Comparison of ENCODE assay signal across 8 cellular contexts in the genomic region with DNA sequence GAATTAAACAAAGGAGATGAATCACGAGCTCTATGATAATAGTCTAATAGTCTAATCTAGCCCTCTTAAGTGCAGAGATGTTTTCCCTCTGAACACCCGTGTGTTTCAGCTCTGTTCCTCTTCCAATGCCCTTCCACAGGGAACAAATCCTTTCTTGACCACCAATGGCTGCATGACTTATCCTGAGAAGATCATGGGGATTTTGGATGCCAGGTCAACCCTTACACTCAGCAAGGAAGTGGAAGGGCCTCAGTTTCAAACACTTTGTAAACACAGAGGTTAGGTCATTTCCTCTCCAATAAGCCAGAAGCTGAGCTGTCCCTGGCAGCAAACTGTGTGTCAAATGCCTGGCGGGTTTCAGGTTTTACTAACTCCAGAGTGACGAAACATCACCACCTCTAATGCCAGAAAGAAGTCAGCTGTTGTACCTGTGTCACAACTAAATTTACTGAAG.
DNase-seq lines count a peak whose midpoint lies in the region; ATAC-seq and TF ChIP-seq lines count a peak whose summit lies in the region.

No MANE protein-coding gene starts in this region.

- H3K27me3 ChIP-seq in right cardiac atrium (ENCODE audit: control insufficient read depth, insufficient read depth) (no peaks in the 10 kb centered on the region), suprapubic skin (no peaks in the 10 kb centered on the region)

- H3K4me3 ChIP-seq in right cardiac atrium (ENCODE audit: low read length) (no peak overlapping the region), suprapubic skin (no peak overlapping the region)

- H3K4me3 Mint-ChIP-seq in activated T-helper 17 cell treated with anti-CD3 and anti-CD28 coated beads, Interleukin-2, amount 50 U/mL, for 72 hours = no peak overlapping the region

- no peak for TF ChIP-seq POLR2A in suprapubic skin (IDR thresholded peaks at IDR 0.05)

- TF ChIP-seq CTCF in suprapubic skin (IDR thresholded peaks at IDR 0.05) = no peak

- H3K9me3 ChIP-seq in right cardiac atrium (ENCODE audit: control insufficient read depth, low read length) (no peaks in the 10 kb centered on the region), suprapubic skin (no peaks in the 10 kb centered on the region)

- WGBS in right cardiac atrium = 16% methylated on average over 4 of the region's 4 CpGs
- 42% methylated on average over 4 of the region's 4 CpGs for WGBS in suprapubic skin

- peak; percentile 33 for DNase-seq in stimulated activated CD4-positive, alpha-beta T cell treated with anti-CD3 and anti-CD28 coated beads, Interleukin-1b, Interleukin-23, amount 100 ng/mL, for 48 hours
- no peak for DNase-seq in stimulated activated CD4-positive, alpha-beta T cell treated with anti-CD3 and anti-CD28 coated beads, Interleukin-12 subunit alpha, Interleukin-12 subunit beta, amount 100 ng/mL, for 4 hours
- peak; percentile 79 to 84 (median 79) for DNase-seq in right cardiac atrium
- DNase-seq in suprapubic skin (ENCODE audit: low spot score in 2 of 2) = peak in 1 of 2 donors; percentile 85
- no peak for DNase-seq in putamen (ENCODE audit: low spot score)
- no peak for DNase-seq in SK-N-DZ (ENCODE audit: low spot score)
- no peak for DNase-seq in COLO668 (lab: John Stamatoyannopoulos, UW; ENCODE audit: unreplicated experiment)

- H3K4me1 ChIP-seq in right cardiac atrium (ENCODE audit: control insufficient read depth, insufficient read depth, low read length) (peaks cover 15% of the 10 kb centered on the region), suprapubic skin (peaks cover 46% of the 10 kb centered on the region)

- H3K36me3 ChIP-seq in suprapubic skin = no peaks in the 10 kb centered on the region

- intact Hi-C loops in right cardiac atrium (cut with DNase I) = no loop called here

- H3K27ac ChIP-seq in right cardiac atrium (ENCODE audit: low read length) (peak overlapping the region; percentile 91), suprapubic skin (peak overlapping the region; percentile 53)

- peak; percentile 96 for ATAC-seq in activated T-helper 17 cell treated with anti-CD3 and anti-CD28 coated beads, Interleukin-2, amount 50 U/mL, for 72 hours (replicated peaks)
- ATAC-seq in right cardiac atrium = peak; percentile 94 to 97

- H3K36me3 Mint-ChIP-seq in activated T-helper 17 cell treated with anti-CD3 and anti-CD28 coated beads, Interleukin-2, amount 50 U/mL, for 72 hours (ENCODE audit: low read depth) = no peaks in the 10 kb centered on the region

- H3K9me3 Mint-ChIP-seq in activated T-helper 17 cell treated with anti-CD3 and anti-CD28 coated beads, Interleukin-2, amount 50 U/mL, for 72 hours = no peaks in the 10 kb centered on the region

- TF ChIP-seq EP300 in suprapubic skin (IDR thresholded peaks at IDR 0.05) = no peak

- peaks cover 5% of the 10 kb centered on the region for H3K4me1 Mint-ChIP-seq in activated T-helper 17 cell treated with anti-CD3 and anti-CD28 coated beads, Interleukin-2, amount 50 U/mL, for 72 hours

- H3K27ac Mint-ChIP-seq in activated T-helper 17 cell treated with anti-CD3 and anti-CD28 coated beads, Interleukin-2, amount 50 U/mL, for 72 hours = peak overlapping the region; percentile 65

- no peaks in the 10 kb centered on the region for H3K27me3 Mint-ChIP-seq in activated T-helper 17 cell treated with anti-CD3 and anti-CD28 coated beads, Interleukin-2, amount 50 U/mL, for 72 hours

Comparison
In these comparisons a context has a peak if more than half of its experiments do, and no peak if none do; other contexts are left out.
1. DNase-seq: peak in stimulated activated CD4-positive, alpha-beta T cell treated with anti-CD3 and anti-CD28 coated beads, Interleukin-1b, Interleukin-23, amount 100 ng/mL, for 48 hours (single experiment) and right cardiac atrium (3 of 3); none in stimulated activated CD4-positive, alpha-beta T cell treated with anti-CD3 and anti-CD28 coated beads, Interleukin-12 subunit alpha, Interleukin-12 subunit beta, amount 100 ng/mL, for 4 hours (single experiment), putamen (single experiment), SK-N-DZ (single experiment) and COLO668 (single experiment).